1 cellular context compared by ENCODE assay signal in genomic region chr3:47381317-47382157, GRCh38.
TF ChIP-seq lines count a peak whose summit lies in the region.

No MANE protein-coding gene starts in this region.

TF ChIP-seq in HepG2, 621 proteins besides CTCF, POLR2A, EP300 and RAD21 (continued from another document and continues in another):
- TF ChIP-seq ZBTB40 (IDR thresholded peaks at IDR 0.05) (no peak), ZBTB40 (CRISPR knock-in tag; IDR thresholded peaks at IDR 0.05) (peak; percentile 63), POGK (CRISPR knock-in tag; conservative IDR thresholded peaks at IDR 0.05) (no peak), ELK4 (CRISPR knock-in tag; IDR thresholded peaks at IDR 0.05; ENCODE audit: borderline replicate concordance) (no peak), EHMT2 (IDR thresholded peaks at IDR 0.05; ENCODE audit: borderline replicate concordance, low read depth, low read length) (no peak), ZNF121 (CRISPR knock-in tag; IDR thresholded peaks at IDR 0.05) (no peak), AGO1 (IDR thresholded peaks at IDR 0.05; ENCODE audit: low read depth, low read length, poor library complexity, severe bottlenecking) (no peak), ZBTB4 (CRISPR knock-in tag; IDR thresholded peaks at IDR 0.05; ENCODE audit: borderline replicate concordance) (no peak; the same call in 1 of the 2 replicates), RFXAP (CRISPR knock-in tag; IDR thresholded peaks at IDR 0.05; ENCODE audit: borderline replicate concordance) (no peak), ZNF20 (CRISPR knock-in tag; IDR thresholded peaks at IDR 0.05) (no peak), ATF6 (CRISPR knock-in tag; conservative IDR thresholded peaks at IDR 0.05) (no peak), ZMAT5 (CRISPR knock-in tag; IDR thresholded peaks at IDR 0.05; ENCODE audit: borderline replicate concordance, low read depth) (no peak), ERF (CRISPR knock-in tag; IDR thresholded peaks at IDR 0.05) (no peak), ZNF83 (CRISPR knock-in tag; IDR thresholded peaks at IDR 0.05; ENCODE audit: borderline replicate concordance) (no peak), ETV6 (CRISPR knock-in tag; conservative IDR thresholded peaks at IDR 0.05) (0 out of 2 replicates have a peak, but pooled peaks have one; percentile 39), ZNF768 (CRISPR knock-in tag; IDR thresholded peaks at IDR 0.05) (no peak; the same call in 1 of the 2 replicates), SP1 (IDR thresholded peaks at IDR 0.05) (no peak), SP1 (CRISPR knock-in tag; IDR thresholded peaks at IDR 0.05) (no peak), HIVEP1 (CRISPR knock-in tag; IDR thresholded peaks at IDR 0.05) (no peak), NFE2L2 (IDR thresholded peaks at IDR 0.05; ENCODE audit: low read length) (no peak), MED8 (CRISPR knock-in tag; IDR thresholded peaks at IDR 0.05; ENCODE audit: insufficient replicate concordance) (no peak), E2F1 (CRISPR knock-in tag; IDR thresholded peaks at IDR 0.05) (no peak), ZBTB49 (CRISPR knock-in tag; IDR thresholded peaks at IDR 0.05; ENCODE audit: borderline replicate concordance) (no peak), PHF5A (CRISPR knock-in tag; IDR thresholded peaks at IDR 0.05; ENCODE audit: low read depth, unreplicated experiment) (peak; percentile 28), ATF2 (CRISPR knock-in tag; IDR thresholded peaks at IDR 0.05) (no peak), ZSCAN25 (CRISPR knock-in tag; IDR thresholded peaks at IDR 0.05) (no peak), ZBTB33 (CRISPR knock-in tag; IDR thresholded peaks at IDR 0.05) (no peak)
